ENCODE assay signal across 28 cellular contexts in the genomic region with DNA sequence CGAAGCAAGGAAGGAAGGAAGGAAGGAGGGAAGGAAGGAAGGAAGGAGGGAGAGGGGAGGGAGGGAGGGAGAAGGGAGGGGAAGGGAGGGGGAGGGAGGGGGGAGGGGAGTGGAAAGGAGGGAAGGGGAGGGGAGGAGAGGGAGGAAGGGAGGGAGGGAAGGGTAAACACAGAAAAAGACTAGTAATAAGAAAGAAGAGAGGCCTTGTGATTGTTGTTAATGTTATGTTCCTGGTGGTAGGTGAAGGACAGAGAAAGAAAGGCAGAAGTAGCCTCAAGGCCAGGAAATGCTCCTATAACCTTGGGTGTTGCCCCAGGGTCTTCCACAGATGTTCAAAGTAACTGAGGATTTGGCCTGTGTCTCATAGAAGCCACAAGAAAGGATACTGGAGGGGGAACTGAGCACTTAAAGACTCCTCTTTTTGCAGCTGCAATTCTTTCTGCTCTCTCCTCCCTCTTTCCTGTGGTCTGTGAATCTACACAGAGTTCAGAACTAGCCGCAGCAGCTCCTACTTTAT.
"Had no signal": no experiment of that assay in that cellular context is flagged by ENCODE, and none has a peak within 500 bp of the region (broad histone marks: within the 10 kb centered on the region; RNA-seq: fewer than 3 reads in every experiment).

No MANE protein-coding gene starts in this region.

- DNase-seq: activated CD4-positive, alpha-beta memory T cell treated with anti-CD3 and anti-CD28 coated beads, Interleukin-2, amount 10 ng/mL, durations not matched to agents 7 days and 5 days; activated CD4-positive, alpha-beta T cell treated with anti-CD3 and anti-CD28 coated beads for 36 hours; activated CD4-positive, alpha-beta T cell treated with anti-CD3 and anti-CD28 coated beads, Interleukin-2, amount 50 U/mL, for 1 hour; activated gamma-delta T cell treated with Interleukin-2 at 50 U/mL for 16 hours; activated naive CD4-positive, alpha-beta T cell treated with anti-CD3 and anti-CD28 coated beads, Interleukin-2, amount 10 ng/mL, durations not matched to agents 7 days and 5 days; activated naive CD8-positive, alpha-beta T cell treated with anti-CD3 and anti-CD28 coated beads, Interleukin-2, amount 10 ng/mL, durations not matched to agents 7 days and 5 days; activated T-cell treated with anti-CD3 and anti-CD28 coated beads for 4 hours; activated T-cell treated with anti-CD3 and anti-CD28 coated beads, Interleukin-2, amount 50 U/mL, for 48 hours; aorta; KBM-7; MG63; MV-4-11; NCI-H1092 treated with DMSO at 0.1 percent for 48 hours; NCI-H1417 treated with DMSO at 0.1 percent for 48 hours; NCI-H1694; NCI-H2029; NCI-H2107; NCI-H2171 treated with DMSO at 0.1 percent for 48 hours; NCI-H226; NCI-H526; NCI-H82; OCI-M1; SIG-M5; T-cell had no signal

- H3K27ac Mint-ChIP-seq: activated CD4-positive, alpha-beta memory T cell treated with anti-CD3 and anti-CD28 coated beads, Interleukin-2, amount 10 ng/mL, durations not matched to agents 7 days and 5 days; activated CD4-positive, alpha-beta T cell treated with anti-CD3 and anti-CD28 coated beads for 36 hours; activated naive CD4-positive, alpha-beta T cell treated with anti-CD3 and anti-CD28 coated beads, Interleukin-2, amount 10 ng/mL, durations not matched to agents 7 days and 5 days; activated naive CD8-positive, alpha-beta T cell treated with anti-CD3 and anti-CD28 coated beads, Interleukin-2, amount 10 ng/mL, durations not matched to agents 7 days and 5 days; activated T-helper 2 cell treated with anti-CD3 and anti-CD28 coated beads, Interferon-gamma antibody, Interleukin-2, Interleukin-4, amounts not matched to agents 10 μg/mL and 5 μg/mL and 100 μg/mL, durations not matched to agents 14 hours and 24 hours and 36 hours; T-cell had no signal

- H3K27me3 ChIP-seq: MG63 had no signal

- H3K4me1 Mint-ChIP-seq: activated CD4-positive, alpha-beta memory T cell treated with anti-CD3 and anti-CD28 coated beads, Interleukin-2, amount 10 ng/mL, durations not matched to agents 7 days and 5 days; activated CD4-positive, alpha-beta T cell treated with anti-CD3 and anti-CD28 coated beads for 36 hours; activated naive CD4-positive, alpha-beta T cell treated with anti-CD3 and anti-CD28 coated beads, Interleukin-2, amount 10 ng/mL, durations not matched to agents 7 days and 5 days; activated naive CD8-positive, alpha-beta T cell treated with anti-CD3 and anti-CD28 coated beads, Interleukin-2, amount 10 ng/mL, durations not matched to agents 7 days and 5 days; central memory CD8-positive, alpha-beta T cell; T-cell had no signal

- H3K9me3 ChIP-seq: MG63 had no signal

- H3K9me3 Mint-ChIP-seq: activated CD4-positive, alpha-beta memory T cell treated with anti-CD3 and anti-CD28 coated beads, Interleukin-2, amount 10 ng/mL, durations not matched to agents 7 days and 5 days; activated naive CD8-positive, alpha-beta T cell treated with anti-CD3 and anti-CD28 coated beads, Interleukin-2, amount 10 ng/mL, durations not matched to agents 7 days and 5 days had no signal

- H3K4me3 Mint-ChIP-seq: activated CD4-positive, alpha-beta memory T cell treated with anti-CD3 and anti-CD28 coated beads, Interleukin-2, amount 10 ng/mL, durations not matched to agents 7 days and 5 days; activated CD4-positive, alpha-beta T cell treated with anti-CD3 and anti-CD28 coated beads for 36 hours; activated naive CD4-positive, alpha-beta T cell treated with anti-CD3 and anti-CD28 coated beads, Interleukin-2, amount 10 ng/mL, durations not matched to agents 7 days and 5 days; activated naive CD8-positive, alpha-beta T cell treated with anti-CD3 and anti-CD28 coated beads, Interleukin-2, amount 10 ng/mL, durations not matched to agents 7 days and 5 days; central memory CD8-positive, alpha-beta T cell; T-cell had no signal

- ATAC-seq: activated CD4-positive, alpha-beta T cell treated with anti-CD3 and anti-CD28 coated beads for 36 hours; Panc1; T-cell had no signal

- H3K4me3 ChIP-seq: MG63 had no signal

- H3K36me3 ChIP-seq: MG63 had no signal

- H3K27ac ChIP-seq: VCaP had no signal

- H3K36me3 Mint-ChIP-seq: activated naive CD4-positive, alpha-beta T cell treated with anti-CD3 and anti-CD28 coated beads, Interleukin-2, amount 10 ng/mL, durations not matched to agents 7 days and 5 days; activated naive CD8-positive, alpha-beta T cell treated with anti-CD3 and anti-CD28 coated beads, Interleukin-2, amount 10 ng/mL, durations not matched to agents 7 days and 5 days; T-cell had no signal

- H3K27me3 Mint-ChIP-seq: activated CD4-positive, alpha-beta memory T cell treated with anti-CD3 and anti-CD28 coated beads, Interleukin-2, amount 10 ng/mL, durations not matched to agents 7 days and 5 days; activated CD4-positive, alpha-beta T cell treated with anti-CD3 and anti-CD28 coated beads for 36 hours; activated naive CD4-positive, alpha-beta T cell treated with anti-CD3 and anti-CD28 coated beads, Interleukin-2, amount 10 ng/mL, durations not matched to agents 7 days and 5 days; activated naive CD8-positive, alpha-beta T cell treated with anti-CD3 and anti-CD28 coated beads, Interleukin-2, amount 10 ng/mL, durations not matched to agents 7 days and 5 days; central memory CD8-positive, alpha-beta T cell; T-cell had no signal
